Comparison of ENCODE assay signal across 9 cellular contexts in genomic region chr12:55068416-55069010, GRCh38. TPM values are rescaled to one million over a fixed set of nuclear protein-coding genes. Genes with fewer than 3 reads are reported as not detected.
DNase-seq lines count a peak whose midpoint lies in the region; ATAC-seq, FAIRE-seq and TF ChIP-seq lines count a peak whose summit lies in the region.
"Had no signal": no experiment of that assay in that cellular context is flagged by ENCODE, and none has a peak within 500 bp of the region (broad histone marks: within the 10 kb centered on the region; RNA-seq: fewer than 3 reads in every experiment).

No MANE protein-coding gene starts in this region.

- H3K4me1 Mint-ChIP-seq in CD14-positive monocyte: peaks cover 1% of the 10 kb centered on the region
- H3K4me1 Mint-ChIP-seq in activated CD4-positive, alpha-beta memory T cell treated with anti-CD3 and anti-CD28 coated beads for 36 hours (ENCODE audit: low read depth): no peaks in the 10 kb centered on the region

- H3K27me3 Mint-ChIP-seq in CD14-positive monocyte (ENCODE audit: low read depth in 3 of 3): peaks cover 0 to 4% (median 0%) of the 10 kb centered on the region in 3 donors
- no peaks in the 10 kb centered on the region for H3K27me3 Mint-ChIP-seq in activated CD4-positive, alpha-beta memory T cell treated with anti-CD3 and anti-CD28 coated beads for 36 hours

- peak; percentile 58 for ATAC-seq in HG03139 (IDR thresholded peaks at IDR 0.05; ENCODE audit: unreplicated experiment)

- no peaks in the 10 kb centered on the region for H3K9me3 Mint-ChIP-seq in CD14-positive monocyte
- no peaks in the 10 kb centered on the region for H3K9me3 Mint-ChIP-seq in activated CD4-positive, alpha-beta memory T cell treated with anti-CD3 and anti-CD28 coated beads for 36 hours
- H3K9me3 Mint-ChIP-seq: T-helper 1 cell treated with Interleukin-12 subunit alpha and Interleukin-12 subunit beta and Interleukin-4 antibody, amounts not matched to agents 30 μg/mL and 1 μg/mL, for 36 hours had no signal

- intact Hi-C loops in CD14-positive monocyte (cut with micrococcal nuclease): loop anchor here in 1 of 2 donors (10.0 kb wide), 1 partner anchor 234 kb away; no protein-coding TSS in a partner anchor
- intact Hi-C loops in activated CD4-positive, alpha-beta memory T cell treated with anti-CD3 and anti-CD28 coated beads for 36 hours (cut with micrococcal nuclease): loop anchor here (1.0 kb wide), 1 partner anchor 75 kb away; no protein-coding TSS in a partner anchor

- H3K36me3 Mint-ChIP-seq in CD14-positive monocyte: no peaks in the 10 kb centered on the region
- no peaks in the 10 kb centered on the region for H3K36me3 Mint-ChIP-seq in activated CD4-positive, alpha-beta memory T cell treated with anti-CD3 and anti-CD28 coated beads for 36 hours

- H3K4me3 Mint-ChIP-seq in CD14-positive monocyte: no peak overlapping the region
- no peak overlapping the region for H3K4me3 Mint-ChIP-seq in activated CD4-positive, alpha-beta memory T cell treated with anti-CD3 and anti-CD28 coated beads for 36 hours
- H3K4me3 Mint-ChIP-seq: T-helper 1 cell treated with Interleukin-12 subunit alpha and Interleukin-12 subunit beta and Interleukin-4 antibody, amounts not matched to agents 30 μg/mL and 1 μg/mL, for 36 hours had no signal

- TF ChIP-seq CTCF in CD14-positive monocyte (IDR thresholded peaks at IDR 0.05): peak; percentile 94

- POLR2A ChIA-PET in activated CD4-positive, alpha-beta memory T cell treated with anti-CD3 and anti-CD28 coated beads for 36 hours (lab: Charles Lee): interaction anchor here (0.5 kb wide), 1 partner anchor 132 kb away, joined by 3 read pairs; no protein-coding TSS in a partner anchor

- CTCF ChIA-PET in activated CD4-positive, alpha-beta memory T cell treated with anti-CD3 and anti-CD28 coated beads for 36 hours (lab: Charles Lee): interaction anchor here (0.6 to 17.6 kb wide), 32 partner anchors 9 to 367 kb away, joined by 3 to 697 read pairs (median 5); partner anchors contain the start of genes MUCL1 and TESPA1

- peak; percentile 53 for DNase-seq in CD14-positive monocyte (ENCODE audit: low spot score)
- no peak for DNase-seq in GM18507 (ENCODE audit: extremely low spot score, insufficient read length, low read depth)
- peak; percentile 56 for DNase-seq in NCI-H2227 (lab: John Stamatoyannopoulos, UW; ENCODE audit: unreplicated experiment)
- DNase-seq in activated CD4-positive, alpha-beta memory T cell treated with anti-CD3 and anti-CD28 coated beads for 36 hours: peak; percentile 22
- peak; percentile 25 for DNase-seq in globus pallidus (ENCODE audit: low spot score)
- peak; percentile 44 for DNase-seq in pons (ENCODE audit: low spot score)
- DNase-seq in OCI-M2 (lab: John Stamatoyannopoulos, UW; ENCODE audit: unreplicated experiment): no peak

- peak overlapping the region in 1 of 7 donors; percentile 67 for H3K27ac Mint-ChIP-seq in CD14-positive monocyte
- H3K27ac Mint-ChIP-seq in activated CD4-positive, alpha-beta memory T cell treated with anti-CD3 and anti-CD28 coated beads for 36 hours: no peak overlapping the region
- H3K27ac Mint-ChIP-seq: T-helper 1 cell treated with Interleukin-12 subunit alpha and Interleukin-12 subunit beta and Interleukin-4 antibody, amounts not matched to agents 30 μg/mL and 1 μg/mL, for 36 hours had no signal

- peak; percentile 74 for FAIRE-seq in GM18507 (lab: Jason Lieb, UNC)

RNA-seq across cellular contexts. Expression of gene NEUROD4, which starts 48.7 kb away (rescaled TPM):
- polyA plus RNA-seq in CD14-positive monocyte: not detected
- not detected for total RNA-seq in activated CD4-positive, alpha-beta memory T cell treated with anti-CD3 and anti-CD28 coated beads for 36 hours

RNA-seq across cellular contexts. Expression of gene OR9K2, which starts 57.7 kb away (rescaled TPM):
- polyA plus RNA-seq in CD14-positive monocyte: not detected
- not detected for total RNA-seq in activated CD4-positive, alpha-beta memory T cell treated with anti-CD3 and anti-CD28 coated beads for 36 hours

Comparison
In these comparisons a context has a peak if more than half of its experiments do, and no peak if none do; other contexts are left out.
1. DNase-seq: peak in CD14-positive monocyte (single experiment), NCI-H2227 (single experiment), activated CD4-positive, alpha-beta memory T cell treated with anti-CD3 and anti-CD28 coated beads for 36 hours (single experiment), globus pallidus (single experiment) and pons (single experiment); none in GM18507 (single experiment) and OCI-M2 (single experiment).